24 cellular contexts compared by ENCODE assay signal in the genomic region with DNA sequence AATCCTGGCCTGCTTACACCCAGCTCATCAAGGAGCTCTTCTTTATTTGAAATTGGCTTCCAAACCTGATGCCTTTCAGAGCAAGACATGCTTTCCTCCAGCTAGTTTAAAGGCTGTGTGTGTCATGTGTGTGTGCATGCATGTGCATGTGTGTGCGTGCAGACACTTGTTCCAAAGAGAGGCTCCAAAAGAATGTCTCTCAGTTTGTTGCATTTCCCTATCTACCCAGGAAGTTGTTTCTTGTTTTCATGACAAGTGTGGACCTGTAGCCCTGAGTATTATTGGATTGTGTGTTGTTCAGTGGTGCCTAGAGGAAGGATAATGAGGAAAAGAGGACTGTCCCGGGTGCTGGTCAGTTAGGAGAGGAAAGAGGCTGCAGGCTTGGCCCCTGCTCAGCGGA.
DNase-seq lines count a peak whose midpoint lies in the region; ATAC-seq and TF ChIP-seq lines count a peak whose summit lies in the region.
"Had no signal": no experiment of that assay in that cellular context is flagged by ENCODE, and none has a peak within 500 bp of the region (broad histone marks: within the 10 kb centered on the region; RNA-seq: fewer than 3 reads in every experiment).

No MANE protein-coding gene starts in this region.

- CTCF ChIA-PET in HEK293 (lab: Yijun Ruan, JAX), result no interaction called here
- CTCF ChIA-PET in mammary epithelial cell (lab: Charles Lee; ENCODE audit: low non-redundant PET), result no interaction called here

- peak overlapping the region; percentile 34 for H3K4me2 ChIP-seq in mammary epithelial cell (ENCODE audit: insufficient read depth, low read depth, low read length)
- H3K4me2 ChIP-seq: A549 had no signal

- H3K36me3 Mint-ChIP-seq in type B pancreatic cell, result no peaks in the 10 kb centered on the region
- H3K36me3 Mint-ChIP-seq in immature natural killer cell, result no peaks in the 10 kb centered on the region
- H3K36me3 Mint-ChIP-seq: CD14-positive monocyte had no signal

- H2AFZ ChIP-seq in mammary epithelial cell (ENCODE audit: low read depth, low read length), result no peak overlapping the region

- 73% methylated on average over 3 of the region's 3 CpGs for WGBS in mammary epithelial cell (ENCODE audit: low coverage, missing lambda C conversion rate)

- H4K20me1 ChIP-seq in mammary epithelial cell (ENCODE audit: insufficient read depth, low read length), result no peaks in the 10 kb centered on the region

- no peaks in the 10 kb centered on the region for H3K79me2 ChIP-seq in mammary epithelial cell (ENCODE audit: insufficient read depth, low read length)

- POLR2A ChIA-PET in HEK293 (lab: Yijun Ruan, JAX), result no interaction called here

- H3K4me3 ChIP-seq in HEK293 (ENCODE audit: low read depth, low read length) (no peak overlapping the region), mammary epithelial cell (replicated peaks in 1 of 3; ENCODE audit: insufficient read depth in 1 of 3, low read depth in 2 of 3, low read length in 3 of 3) (no peak overlapping the region)
- H3K4me3 ChIP-seq: A549, HAP-1, SJCRH30 had no signal

- peaks cover 14% of the 10 kb centered on the region for H3K4me1 Mint-ChIP-seq in type B pancreatic cell (ENCODE audit: unreplicated experiment)
- no peaks in the 10 kb centered on the region for H3K4me1 Mint-ChIP-seq in immature natural killer cell
- H3K4me1 Mint-ChIP-seq: B cell, CD14-positive monocyte had no signal

- in situ Hi-C loops in mammary epithelial cell (cut with MboI; ENCODE audit: low sequenced_read_pairs in 2 of 2), result no loop called here

- no peaks in the 10 kb centered on the region for H3K27me3 ChIP-seq in mammary epithelial cell (ENCODE audit: insufficient read depth, low read length)
- no peaks in the 10 kb centered on the region for H3K27me3 ChIP-seq in foreskin keratinocyte
- H3K27me3 ChIP-seq: SJCRH30 had no signal

- H3K9me3 ChIP-seq in HEK293 (ENCODE audit: control insufficient read depth, insufficient read depth, low read depth, low read length), result no peaks in the 10 kb centered on the region
- H3K9me3 ChIP-seq in mammary epithelial cell (replicated peaks; ENCODE audit: insufficient read depth, low read length), result no peaks in the 10 kb centered on the region
- H3K9me3 ChIP-seq: A549, HAP-1, SJCRH30 had no signal

- H3K4me3 Mint-ChIP-seq in type B pancreatic cell (no peak overlapping the region), immature natural killer cell (no peak overlapping the region)
- H3K4me3 Mint-ChIP-seq: B cell, CD14-positive monocyte had no signal

- ATAC-seq in foreskin keratinocyte, result peak; percentile 80
- ATAC-seq in HG03439 (IDR thresholded peaks at IDR 0.05; ENCODE audit: unreplicated experiment), result no peak
- ATAC-seq: A549, HepG2, Panc1 had no signal

- no TSS peak for BruUV-seq in mammary epithelial cell (replicated peaks; lab: Mats Ljungman, UMichigan)

- dilution Hi-C loops in mammary epithelial cell (cut with HindIII; ENCODE audit: low sequenced_read_pairs), result no loop called here

- H3K27me3 Mint-ChIP-seq in type B pancreatic cell (peaks cover under 1% of the 10 kb centered on the region), immature natural killer cell (ENCODE audit: low read depth in 3 of 3) (peaks cover 2 to 6% (median 2%) of the 10 kb centered on the region in 3 donors)

- no peak for TF ChIP-seq CTCF in HEK293 (tag by site-specific recombination; IDR thresholded peaks at IDR 0.05)
- TF ChIP-seq CTCF in mammary epithelial cell (conservative IDR thresholded peaks at IDR 0.05 in 1 of 2, IDR thresholded peaks at IDR 0.05 in 1 of 2; ENCODE audit: extremely low read depth in 1 of 2, insufficient read depth in 1 of 2, low read depth in 1 of 2, low read length in 2 of 2), result no peak
- TF ChIP-seq CTCF in foreskin keratinocyte (conservative IDR thresholded peaks at IDR 0.05), result peak; percentile 13
- no peak for TF ChIP-seq CTCF in type B pancreatic cell (conservative IDR thresholded peaks at IDR 0.05)

- H3K9me3 Mint-ChIP-seq in type B pancreatic cell (no peaks in the 10 kb centered on the region), immature natural killer cell (no peaks in the 10 kb centered on the region)

- H3K4me1 ChIP-seq in HEK293 (ENCODE audit: control insufficient read depth, insufficient read depth, low read length) (peaks cover 12% of the 10 kb centered on the region), mammary epithelial cell (ENCODE audit: insufficient read depth, low read length) (peaks cover 9% of the 10 kb centered on the region), foreskin keratinocyte (peaks cover 18% of the 10 kb centered on the region)
- H3K4me1 ChIP-seq: A549 had no signal

- DNase-seq in mammary epithelial cell, result peak; percentile 76
- DNase-seq in foreskin keratinocyte, result peak; percentile 59 to 97
- DNase-seq in type B pancreatic cell (ENCODE audit: extremely low spot score, unreplicated experiment), result no peak
- DNase-seq in caudate nucleus (lab: John Stamatoyannopoulos, UW), result no peak
- DNase-seq in immature natural killer cell, result no peak
- DNase-seq: DMS53, EL, GF-D8, KBM-7, NCI-H1092 treated with DMSO at 0.1 percent for 48 hours, NCI-H146, NCI-H2029, NCI-H2227 treated with DMSO at 0.1 percent for 48 hours, NCI-H510A, NCI-H774, SJCRH30 had no signal

- H3K9ac ChIP-seq in mammary epithelial cell (ENCODE audit: insufficient read depth, low read length), result no peak overlapping the region

- H3K27ac Mint-ChIP-seq in type B pancreatic cell, result peak overlapping the region; percentile 13
- H3K27ac Mint-ChIP-seq in immature natural killer cell, result no peak overlapping the region
- H3K27ac Mint-ChIP-seq: B cell, CD14-positive monocyte had no signal

- intact Hi-C loops in mammary epithelial cell (cut with micrococcal nuclease), result loop anchor here (5.0 kb wide), 1 partner anchor 58 kb away; no protein-coding TSS in a partner anchor

- H3K36me3 ChIP-seq in HEK293 (ENCODE audit: control insufficient read depth in 2 of 2, insufficient read depth in 1 of 2, low read length in 2 of 2) (no peaks in the 10 kb centered on the region), mammary epithelial cell (ENCODE audit: insufficient read depth, low read length) (peaks cover 11% of the 10 kb centered on the region)
- H3K36me3 ChIP-seq: HAP-1, SJCRH30 had no signal

- H3K27ac ChIP-seq in HEK293 (ENCODE audit: extremely low read depth, low read depth, low read length) (no peak overlapping the region), mammary epithelial cell (ENCODE audit: insufficient read depth, low read depth, low read length) (peak overlapping the region; percentile 27), foreskin keratinocyte (no peak overlapping the region), caudate nucleus (ENCODE audit: low read depth, low read length) (no peak overlapping the region)
- H3K27ac ChIP-seq: A549, SJCRH30 had no signal

TF ChIP-seq in HEK293, 187 proteins besides CTCF, POLR2A, EP300 and RAD21:
- TF ChIP-seq ZSCAN4 (tag by site-specific recombination; IDR thresholded peaks at IDR 0.05) (0 out of 2 replicates have a peak, but pooled peaks have one; percentile 10), GLIS1 (tag by site-specific recombination; IDR thresholded peaks at IDR 0.05) (no peak)

Comparison
In these comparisons a context has a peak if more than half of its experiments do, and no peak if none do; other contexts are left out.
1. DNase-seq: peak in mammary epithelial cell (single experiment) and foreskin keratinocyte (2 of 2); none in type B pancreatic cell (single experiment), caudate nucleus (0 of 61) and immature natural killer cell (0 of 3).